Comparison of ENCODE assay signal across 15 cellular contexts in genomic region chr20:57104113-57104512, GRCh38.
DNase-seq lines count a peak whose midpoint lies in the region; ATAC-seq and TF ChIP-seq lines count a peak whose summit lies in the region.
"Had no signal": no experiment of that assay in that cellular context is flagged by ENCODE, and none has a peak within 500 bp of the region (broad histone marks: within the 10 kb centered on the region; RNA-seq: fewer than 3 reads in every experiment).

No MANE protein-coding gene starts in this region.

- peaks cover 10% of the 10 kb centered on the region for H3K9me3 Mint-ChIP-seq in nephron progenitor cell

- H3K79me2 ChIP-seq in Karpas-422 (ENCODE audit: low read length): no peaks in the 10 kb centered on the region

- peaks cover 14% of the 10 kb centered on the region for H3K27me3 Mint-ChIP-seq in nephron progenitor cell (ENCODE audit: low read depth, poor library complexity)

- peaks cover 4% of the 10 kb centered on the region for H3K36me3 Mint-ChIP-seq in nephron progenitor cell (ENCODE audit: low read depth)
- H3K36me3 Mint-ChIP-seq: CD4-positive, CD25-positive, alpha-beta regulatory T cell had no signal

- H3K27me3 ChIP-seq in RWPE2 (ENCODE audit: insufficient read depth, poor library complexity, severe bottlenecking): peaks cover 33% of the 10 kb centered on the region
- H3K27me3 ChIP-seq in tibial nerve: no peaks in the 10 kb centered on the region
- no peaks in the 10 kb centered on the region for H3K27me3 ChIP-seq in Karpas-422 (ENCODE audit: low read length)
- H3K27me3 ChIP-seq: BLaER1 treated with 17β-estradiol and CSF1 and Interleukin-3, amounts not matched to agents 10 nM and 100 nM had no signal

- H3K4me3 Mint-ChIP-seq in nephron progenitor cell: no peak overlapping the region
- H3K4me3 Mint-ChIP-seq: CD4-positive, CD25-positive, alpha-beta regulatory T cell; HFFc6 had no signal

- H3K4me1 ChIP-seq in RWPE2 (ENCODE audit: insufficient read depth, poor library complexity, severe bottlenecking) (no peaks in the 10 kb centered on the region), tibial nerve (peaks cover 0 to 32% (median 17%) of the 10 kb centered on the region in 4 donors), Karpas-422 (ENCODE audit: low read length) (peaks cover 12% of the 10 kb centered on the region)
- H3K4me1 ChIP-seq: HAP-1 had no signal

- H3K4me3 ChIP-seq in RWPE2 (ENCODE audit: severe bottlenecking) (no peak overlapping the region), tibial nerve (no peak overlapping the region), Karpas-422 (ENCODE audit: low read length) (no peak overlapping the region)
- H3K4me3 ChIP-seq: BLaER1 treated with 17β-estradiol and CSF1 and Interleukin-3, amounts not matched to agents 10 nM and 100 nM; HAP-1 had no signal

- DNase-seq in RWPE2 (ENCODE audit: low spot score) (peak; percentile 67), nephron progenitor cell (no peak), tibial nerve (ENCODE audit: low spot score in 2 of 2) (no peak), NK-92 (lab: John Stamatoyannopoulos, UW; ENCODE audit: unreplicated experiment) (no peak), Karpas-422 (no peak)
- DNase-seq: ACHN; CD4-positive, CD25-positive, alpha-beta regulatory T cell; DMS53; GF-D8; GOT3; HFFc6 had no signal

- TF ChIP-seq EP300 in tibial nerve (IDR thresholded peaks at IDR 0.05): no peak

- H4K20me1 ChIP-seq in Karpas-422 (ENCODE audit: insufficient read depth, low read depth, low read length): no peaks in the 10 kb centered on the region
- H4K20me1 ChIP-seq: BLaER1 treated with 17β-estradiol and CSF1 and Interleukin-3, amounts not matched to agents 10 nM and 100 nM had no signal

- peak overlapping the region; percentile 58 for H3K27ac Mint-ChIP-seq in nephron progenitor cell
- H3K27ac Mint-ChIP-seq: CD4-positive, CD25-positive, alpha-beta regulatory T cell; HFFc6 had no signal

- no peaks in the 10 kb centered on the region for H3K36me3 ChIP-seq in RWPE2 (ENCODE audit: low read depth)
- H3K36me3 ChIP-seq in tibial nerve: no peaks in the 10 kb centered on the region
- no peaks in the 10 kb centered on the region for H3K36me3 ChIP-seq in Karpas-422 (ENCODE audit: insufficient read depth, low read length)
- H3K36me3 ChIP-seq: BLaER1 treated with 17β-estradiol and CSF1 and Interleukin-3, amounts not matched to agents 10 nM and 100 nM; HAP-1 had no signal

- no peak for TF ChIP-seq CTCF in RWPE2 (IDR thresholded peaks at IDR 0.05; ENCODE audit: poor library complexity, severe bottlenecking)
- TF ChIP-seq CTCF in nephron progenitor cell (IDR thresholded peaks at IDR 0.05): no peak
- no peak for TF ChIP-seq CTCF in tibial nerve (IDR thresholded peaks at IDR 0.05)

- no peak overlapping the region for H3K9ac ChIP-seq in Karpas-422 (ENCODE audit: low read length)
- H3K9ac ChIP-seq: BLaER1 treated with 17β-estradiol and CSF1 and Interleukin-3, amounts not matched to agents 10 nM and 100 nM had no signal

- 75 to 81% methylated on average over 11 of the region's 11 CpGs for WGBS in tibial nerve, 2 donors

- peaks cover 55% of the 10 kb centered on the region for H3K4me1 Mint-ChIP-seq in nephron progenitor cell
- H3K4me1 Mint-ChIP-seq: CD4-positive, CD25-positive, alpha-beta regulatory T cell had no signal

- no peak overlapping the region for H3K27ac ChIP-seq in RWPE2 (ENCODE audit: poor library complexity, severe bottlenecking)
- peak overlapping the region; percentile 83 for H3K27ac ChIP-seq in cingulate gyrus (ENCODE audit: low read depth, low read length)
- peak overlapping the region; percentile 43 to 95 (median 78) for H3K27ac ChIP-seq in tibial nerve
- H3K27ac ChIP-seq in Karpas-422 (ENCODE audit: low read length): no peak overlapping the region
- H3K27ac ChIP-seq: BLaER1 treated with 17β-estradiol and CSF1 and Interleukin-3, amounts not matched to agents 10 nM and 100 nM had no signal

- no peak overlapping the region for H3K4me2 ChIP-seq in Karpas-422 (ENCODE audit: low read depth, low read length, poor library complexity, severe bottlenecking)
- H3K4me2 ChIP-seq: BLaER1 treated with 17β-estradiol and CSF1 and Interleukin-3, amounts not matched to agents 10 nM and 100 nM had no signal

- ATAC-seq in RWPE2 (ENCODE audit: low read depth) (no peak), HG03175 (IDR thresholded peaks at IDR 0.05; ENCODE audit: unreplicated experiment) (no peak)

- H3K9me3 ChIP-seq in RWPE2 (ENCODE audit: severe bottlenecking) (no peaks in the 10 kb centered on the region), tibial nerve (no peaks in the 10 kb centered on the region), Karpas-422 (ENCODE audit: low read length) (no peaks in the 10 kb centered on the region)
- H3K9me3 ChIP-seq: BLaER1 treated with 17β-estradiol and CSF1 and Interleukin-3, amounts not matched to agents 10 nM and 100 nM; HAP-1 had no signal

- H3K9me2 ChIP-seq in Karpas-422 (replicated peaks; ENCODE audit: insufficient read depth, low read length): no peaks in the 10 kb centered on the region

- TF ChIP-seq POLR2A in tibial nerve (IDR thresholded peaks at IDR 0.05): no peak

- no peak overlapping the region for H2AFZ ChIP-seq in Karpas-422 (ENCODE audit: low read length)

Comparison
In these comparisons a context has a peak if more than half of its experiments do, and no peak if none do; other contexts are left out.
1. H3K27ac ChIP-seq: peak in cingulate gyrus (single experiment) and tibial nerve (4 of 4); none in RWPE2 (single experiment) and Karpas-422 (single experiment).